8 cellular contexts compared by ENCODE assay signal in the genomic region with DNA sequence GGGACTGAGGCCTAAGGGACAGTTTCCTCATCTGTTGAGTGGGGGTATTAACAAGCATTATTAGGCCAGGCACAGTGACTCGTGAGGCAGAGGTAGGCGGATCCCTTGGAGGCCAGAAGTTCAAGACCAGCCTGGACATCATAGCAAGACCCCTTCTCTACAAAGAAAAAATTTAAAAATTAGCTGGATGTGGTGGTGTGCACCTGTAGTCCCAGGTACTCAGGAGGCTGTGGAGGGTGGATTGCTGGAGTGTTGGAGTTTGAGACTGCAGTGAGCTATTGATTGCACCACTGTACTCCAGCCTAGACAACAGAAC. TPM values are rescaled to one million over a fixed set of nuclear protein-coding genes. Genes with fewer than 3 reads are reported as not detected.
DNase-seq lines count a peak whose midpoint lies in the region; ATAC-seq and TF ChIP-seq lines count a peak whose summit lies in the region.
"Had no signal": no experiment of that assay in that cellular context is flagged by ENCODE, and none has a peak within 500 bp of the region (broad histone marks: within the 10 kb centered on the region; RNA-seq: fewer than 3 reads in every experiment).

No MANE protein-coding gene starts in this region.

- no peak overlapping the region for H2BK120ac ChIP-seq in mesenchymal stem cell (ENCODE audit: low read depth, low read length)

- DNase-seq in HL-60 (ENCODE audit: low read depth in 1 of 2, low spot score in 1 of 2), result no peak
- DNase-seq in adrenal gland, result no peak
- DNase-seq in mesenchymal stem cell, result no peak
- DNase-seq in HT-29 (ENCODE audit: low spot score), result no peak
- DNase-seq: NCI-H2171 treated with DMSO at 0.1 percent for 48 hours had no signal

- H3K18ac ChIP-seq in mesenchymal stem cell (ENCODE audit: low read depth in 1 of 2, low read length in 2 of 2), result peak overlapping the region; percentile 77 to 78

- H3K4me1 ChIP-seq in adrenal gland (replicated peaks in 1 of 2) (peaks cover 11 to 16% of the 10 kb centered on the region in 2 donors), mesenchymal stem cell (ENCODE audit: control insufficient read depth, insufficient read depth, low read depth, low read length) (peaks cover 21% of the 10 kb centered on the region), subcutaneous abdominal adipose tissue (ENCODE audit: control insufficient read depth in 5 of 5, insufficient read depth in 5 of 5, low read length in 5 of 5) (peaks cover 4 to 26% (median 17%) of the 10 kb centered on the region in 5 donors)

- no peak overlapping the region for H4K8ac ChIP-seq in mesenchymal stem cell (ENCODE audit: low read length)

- H3K14ac ChIP-seq in mesenchymal stem cell (ENCODE audit: low read length in 2 of 2), result no peak overlapping the region

- no peak overlapping the region for H2BK15ac ChIP-seq in mesenchymal stem cell (ENCODE audit: low read depth, poor library complexity, severe bottlenecking)

- no peak for ATAC-seq in HG03439 (IDR thresholded peaks at IDR 0.05; ENCODE audit: unreplicated experiment)
- no peak for ATAC-seq in GM19463 (IDR thresholded peaks at IDR 0.05; ENCODE audit: unreplicated experiment)

- peak overlapping the region in 1 of 2 experiments; percentile 15 for H2BK12ac ChIP-seq in mesenchymal stem cell (ENCODE audit: low read length in 2 of 2)

- no peak for TF ChIP-seq POLR2A in adrenal gland (IDR thresholded peaks at IDR 0.05)

- H3K27ac ChIP-seq in HL-60 (replicated peaks) (peak overlapping the region; percentile 92), adrenal gland (peak overlapping the region in 3 of 5 donors; percentile 48 to 85 (median 63)), mesenchymal stem cell (ENCODE audit: low read length, poor library complexity, severe bottlenecking) (peak overlapping the region; percentile 87), subcutaneous abdominal adipose tissue (ENCODE audit: low read depth, low read length) (peak overlapping the region; percentile 67)

- H3K4ac ChIP-seq in mesenchymal stem cell (ENCODE audit: low read depth in 1 of 2, low read length in 2 of 2), result no peak overlapping the region

- no peaks in the 10 kb centered on the region for H3K9me3 ChIP-seq in adrenal gland (replicated peaks in 1 of 3)
- H3K9me3 ChIP-seq in mesenchymal stem cell (ENCODE audit: control insufficient read depth, low read length), result no peaks in the 10 kb centered on the region
- H3K9me3 ChIP-seq in subcutaneous abdominal adipose tissue (ENCODE audit: control insufficient read depth in 5 of 5, low read length in 5 of 5), result no peaks in the 10 kb centered on the region

- H3K79me1 ChIP-seq in mesenchymal stem cell (replicated peaks; ENCODE audit: low read length, poor library complexity, severe bottlenecking), result no peaks in the 10 kb centered on the region

- H2AFZ ChIP-seq in mesenchymal stem cell (ENCODE audit: low read depth, low read length), result no peak overlapping the region

- peak overlapping the region; percentile 53 for H3K4me2 ChIP-seq in mesenchymal stem cell (ENCODE audit: low read length, poor library complexity, severe bottlenecking)

- intact Hi-C loops in adrenal gland (cut with DNase I), result no loop called here

- H3K23ac ChIP-seq in mesenchymal stem cell (ENCODE audit: low read length in 2 of 2), result no peak overlapping the region

- H2BK5ac ChIP-seq in mesenchymal stem cell (ENCODE audit: low read depth, low read length, poor library complexity, severe bottlenecking), result no peak overlapping the region

- peak overlapping the region; percentile 86 for H3K9ac ChIP-seq in mesenchymal stem cell (ENCODE audit: low read length)
- peak overlapping the region in 2 of 5 donors; percentile 26 to 30 for H3K9ac ChIP-seq in subcutaneous abdominal adipose tissue (ENCODE audit: low read length in 5 of 5)

- H4K91ac ChIP-seq in mesenchymal stem cell (ENCODE audit: low read length), result no peak overlapping the region

- no peaks in the 10 kb centered on the region for H3K27me3 ChIP-seq in HL-60 (ENCODE audit: insufficient read depth, poor library complexity, severe bottlenecking)
- H3K27me3 ChIP-seq in adrenal gland, result no peaks in the 10 kb centered on the region
- no peaks in the 10 kb centered on the region for H3K27me3 ChIP-seq in mesenchymal stem cell (ENCODE audit: control insufficient read depth in 1 of 2, insufficient read depth in 1 of 2, low read length in 2 of 2)
- H3K27me3 ChIP-seq in subcutaneous abdominal adipose tissue (ENCODE audit: control insufficient read depth in 5 of 5, insufficient read depth in 4 of 5, low read length in 5 of 5), result peaks cover 0 to 3% (median 0%) of the 10 kb centered on the region in 5 donors

- WGBS in adrenal gland, 4 donors, result 32 to 50% (median 46%) methylated on average over 2 of the region's 2 CpGs
- WGBS in mesenchymal stem cell, result 62% methylated on average over 2 of the region's 2 CpGs

- H3K36me3 ChIP-seq in adrenal gland (replicated peaks in 1 of 2) (no peaks in the 10 kb centered on the region), mesenchymal stem cell (ENCODE audit: control insufficient read depth in 1 of 2, insufficient read depth in 2 of 2, low read depth in 1 of 2, low read length in 2 of 2) (no peaks in the 10 kb centered on the region), subcutaneous abdominal adipose tissue (ENCODE audit: control insufficient read depth in 5 of 5, insufficient read depth in 5 of 5, low read length in 5 of 5) (no peaks in the 10 kb centered on the region)

- no peak overlapping the region for H3K4me3 ChIP-seq in HL-60 (replicated peaks; ENCODE audit: insufficient read depth, low read length)
- peak overlapping the region in 1 of 4 donors; percentile 19 for H3K4me3 ChIP-seq in adrenal gland
- H3K4me3 ChIP-seq in mesenchymal stem cell (ENCODE audit: insufficient read depth in 1 of 2, low read depth in 1 of 2, low read length in 2 of 2), result peak overlapping the region in 1 of 2 experiments; percentile 67
- H3K4me3 ChIP-seq in subcutaneous abdominal adipose tissue (ENCODE audit: low read depth in 1 of 5, low read length in 5 of 5), result peak overlapping the region in 1 of 5 donors; percentile 34

- H2AK5ac ChIP-seq in mesenchymal stem cell (ENCODE audit: low read length, severe bottlenecking), result peak overlapping the region; percentile 46

- TF ChIP-seq CTCF in HL-60 (IDR thresholded peaks at IDR 0.05; ENCODE audit: insufficient read depth, low read length), result no peak
- no peak for TF ChIP-seq CTCF in adrenal gland (IDR thresholded peaks at IDR 0.05)

RNA-seq across cellular contexts. Expression of a gene that starts 11.3 kb away (rescaled TPM):
- 10 to 100 TPM in 1 of 8 donors, 1 to 10 TPM in 7; 1.0 to 21.7 (median 2.8) TPM for total RNA-seq in adrenal gland
- 10 to 100 TPM in 1 of 3 donors, 1 to 10 TPM in 1, under 1 TPM in 1; 0.95 to 11.1 (median 4.3) TPM for polyA plus RNA-seq in adrenal gland
- 167 TPM for polyA plus RNA-seq in mesenchymal stem cell (2013, experiment 1 of 2)
- polyA plus RNA-seq in mesenchymal stem cell (2013, experiment 2 of 2), result 130 TPM
- total RNA-seq in HT-29 (2014; rRNA removed; shearing (Covaris generic)), result 218 and 253 TPM in 2 replicates

RNA-seq across cellular contexts. Expression of a gene that starts 32.7 kb away (rescaled TPM):
- 100 to 1,000 TPM in 2 of 8 donors, 10 to 100 TPM in 6; 63.6 to 107 (median 90.4) TPM for total RNA-seq in adrenal gland
- polyA plus RNA-seq in adrenal gland, result 10 to 100 TPM; 62.9 to 89.2 (median 87.0) TPM
- polyA plus RNA-seq in mesenchymal stem cell (2013, experiment 1 of 2), result 96.4 TPM
- polyA plus RNA-seq in mesenchymal stem cell (2013, experiment 2 of 2), result 96.1 TPM
- total RNA-seq in HT-29 (2014; rRNA removed; shearing (Covaris generic)), result 154 and 159 TPM in 2 replicates

RNA-seq across cellular contexts. Expression of a gene that starts 40.4 kb away (rescaled TPM):
- 10 to 100 TPM in 7 of 8 donors, 1 to 10 TPM in 1; 8.6 to 65.8 (median 20.7) TPM for total RNA-seq in adrenal gland
- polyA plus RNA-seq in adrenal gland, result 10 to 100 TPM in 1 of 3 donors, 1 to 10 TPM in 2; 4.8 to 11.8 (median 7.4) TPM
- 30.0 TPM for polyA plus RNA-seq in mesenchymal stem cell (2013, experiment 1 of 2)
- polyA plus RNA-seq in mesenchymal stem cell (2013, experiment 2 of 2), result 31.0 TPM
- total RNA-seq in HT-29 (2014; rRNA removed; shearing (Covaris generic)), result 11.4 and 15.4 TPM in 2 replicates

RNA-seq across cellular contexts. Expression of a gene that starts 41.8 kb away (rescaled TPM):
- 1 to 10 TPM in 6 of 8 donors, not detected in 2; 1.2 to 2.5 (median 1.7) TPM for total RNA-seq in adrenal gland
- polyA plus RNA-seq in adrenal gland, result 1 to 10 TPM in 2 of 3 donors, under 1 TPM in 1; 0.99 to 3.7 (median 1.7) TPM
- 2.3 TPM for polyA plus RNA-seq in mesenchymal stem cell (2013, experiment 1 of 2)
- polyA plus RNA-seq in mesenchymal stem cell (2013, experiment 2 of 2), result 2.1 TPM
- total RNA-seq in HT-29 (2014; rRNA removed; shearing (Covaris generic)), result 9.8 and 15.3 TPM in 2 replicates

RNA-seq across cellular contexts. Expression of a gene that starts 50.0 kb away (rescaled TPM):
- 1 to 10 TPM; 3.6 to 9.2 (median 6.7) TPM for total RNA-seq in adrenal gland
- 10 to 100 TPM in 1 of 3 donors, 1 to 10 TPM in 2; 3.1 to 11.3 (median 9.5) TPM for polyA plus RNA-seq in adrenal gland
- polyA plus RNA-seq in mesenchymal stem cell (2013, experiment 1 of 2), result 6.0 TPM
- polyA plus RNA-seq in mesenchymal stem cell (2013, experiment 2 of 2), result 6.5 TPM
- total RNA-seq in HT-29 (2014; rRNA removed; shearing (Covaris generic)), result 51.7 and 68.2 TPM in 2 replicates
